1 cellular context compared by ENCODE assay signal in the genomic region with DNA sequence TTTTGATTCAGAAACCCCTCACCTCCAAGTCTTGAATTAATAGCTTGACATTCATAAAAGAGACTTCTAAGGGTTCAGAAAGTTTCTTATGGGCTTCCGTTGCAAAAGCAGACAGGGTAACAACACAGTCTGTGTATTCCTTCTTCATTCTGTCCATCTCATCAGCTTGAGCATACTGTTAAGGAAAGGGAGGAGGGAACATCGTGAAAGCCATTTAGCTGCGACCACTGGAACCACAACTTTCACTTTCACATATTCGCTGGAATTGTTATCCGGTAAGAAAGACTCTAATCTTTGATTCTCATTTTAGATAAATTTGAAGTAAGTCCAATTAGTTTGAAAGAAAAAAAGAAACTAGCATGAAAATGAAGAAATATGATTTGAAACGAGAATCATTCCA.
TF ChIP-seq lines count a peak whose summit lies in the region.

No MANE protein-coding gene starts in this region.

TF ChIP-seq in HCT116, 20 proteins besides CTCF, POLR2A, EP300 and RAD21 (continued from another document):
- TF ChIP-seq EZH2 (IDR thresholded peaks at IDR 0.05) (no peak), EZH2phosphoT487 (IDR thresholded peaks at IDR 0.05; ENCODE audit: borderline replicate concordance) (no peak), FOSL1 (IDR thresholded peaks at IDR 0.05; ENCODE audit: low read depth) (no peak), SRF (IDR thresholded peaks at IDR 0.05; ENCODE audit: low read depth) (no peak), JUND (IDR thresholded peaks at IDR 0.05) (no peak)
- TF ChIP-seq, protein P1, sequence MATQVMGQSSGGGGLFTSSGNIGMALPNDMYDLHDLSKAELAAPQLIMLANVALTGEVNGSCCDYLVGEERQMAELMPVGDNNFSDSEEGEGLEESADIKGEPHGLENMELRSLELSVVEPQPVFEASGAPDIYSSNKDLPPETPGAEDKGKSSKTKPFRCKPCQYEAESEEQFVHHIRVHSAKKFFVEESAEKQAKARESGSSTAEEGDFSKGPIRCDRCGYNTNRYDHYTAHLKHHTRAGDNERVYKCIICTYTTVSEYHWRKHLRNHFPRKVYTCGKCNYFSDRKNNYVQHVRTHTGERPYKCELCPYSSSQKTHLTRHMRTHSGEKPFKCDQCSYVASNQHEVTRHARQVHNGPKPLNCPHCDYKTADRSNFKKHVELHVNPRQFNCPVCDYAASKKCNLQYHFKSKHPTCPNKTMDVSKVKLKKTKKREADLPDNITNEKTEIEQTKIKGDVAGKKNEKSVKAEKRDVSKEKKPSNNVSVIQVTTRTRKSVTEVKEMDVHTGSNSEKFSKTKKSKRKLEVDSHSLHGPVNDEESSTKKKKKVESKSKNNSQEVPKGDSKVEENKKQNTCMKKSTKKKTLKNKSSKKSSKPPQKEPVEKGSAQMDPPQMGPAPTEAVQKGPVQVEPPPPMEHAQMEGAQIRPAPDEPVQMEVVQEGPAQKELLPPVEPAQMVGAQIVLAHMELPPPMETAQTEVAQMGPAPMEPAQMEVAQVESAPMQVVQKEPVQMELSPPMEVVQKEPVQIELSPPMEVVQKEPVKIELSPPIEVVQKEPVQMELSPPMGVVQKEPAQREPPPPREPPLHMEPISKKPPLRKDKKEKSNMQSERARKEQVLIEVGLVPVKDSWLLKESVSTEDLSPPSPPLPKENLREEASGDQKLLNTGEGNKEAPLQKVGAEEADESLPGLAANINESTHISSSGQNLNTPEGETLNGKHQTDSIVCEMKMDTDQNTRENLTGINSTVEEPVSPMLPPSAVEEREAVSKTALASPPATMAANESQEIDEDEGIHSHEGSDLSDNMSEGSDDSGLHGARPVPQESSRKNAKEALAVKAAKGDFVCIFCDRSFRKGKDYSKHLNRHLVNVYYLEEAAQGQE (IDR thresholded peaks at IDR 0.05; ENCODE audit: low read depth), result no peak
TF ChIP-seq in HCT116: peak in this region for 0.
